ENCODE assay signal across 9 cellular contexts in genomic region chr4:25441519-25442117, GRCh38.
DNase-seq lines count a peak whose midpoint lies in the region; ATAC-seq and TF ChIP-seq lines count a peak whose summit lies in the region.
"Had no signal": no experiment of that assay in that cellular context is flagged by ENCODE, and none has a peak within 500 bp of the region (broad histone marks: within the 10 kb centered on the region; RNA-seq: fewer than 3 reads in every experiment).

No MANE protein-coding gene starts in this region.

- H3K4me3 ChIP-seq in LNCaP clone FGC (ENCODE audit: low read depth, low read length) (no peak overlapping the region), Peyer's patch (no peak overlapping the region)
- no peak overlapping the region for H3K4me3 ChIP-seq in CD8-positive, alpha-beta T cell (ENCODE audit: low read depth, low read length)

- ATAC-seq in CD8-positive, alpha-beta T cell, result no peak
- no peak for ATAC-seq in GM19351 (IDR thresholded peaks at IDR 0.05; ENCODE audit: unreplicated experiment)

- DNase-seq in NCI-H82 (lab: John Stamatoyannopoulos, UW) (peak; percentile 61), NCI-H82 treated with DMSO at 0.1 percent for 48 hours (lab: John Stamatoyannopoulos, UW; ENCODE audit: unreplicated experiment) (no peak), LNCaP clone FGC (ENCODE audit: low read depth) (peak; percentile 31), Peyer's patch (peak in 2 of 3 donors; percentile 75 to 76), ecto neural progenitor cell (ENCODE audit: low spot score) (peak; percentile 67), lung microvascular endothelial cell (ENCODE audit: low read depth in 2 of 2) (peak; percentile 79 to 86)
- DNase-seq in CD8-positive, alpha-beta T cell, result no peak

- POLR2A ChIA-PET in CD8-positive, alpha-beta T cell (lab: Charles Lee), result no interaction called here

- no peak overlapping the region for H3K27ac ChIP-seq in Peyer's patch
- no peak overlapping the region for H3K27ac ChIP-seq in CD8-positive, alpha-beta T cell (ENCODE audit: low read depth, low read length)

- H3K4me3 Mint-ChIP-seq in CD8-positive, alpha-beta T cell, result no peak overlapping the region
- H3K4me3 Mint-ChIP-seq: B cell had no signal

- CTCF ChIA-PET in CD8-positive, alpha-beta T cell (lab: Charles Lee), result no interaction called here

- no peaks in the 10 kb centered on the region for H3K36me3 ChIP-seq in Peyer's patch
- H3K36me3 ChIP-seq in CD8-positive, alpha-beta T cell (ENCODE audit: insufficient read depth, low read length), result no peaks in the 10 kb centered on the region

- TF ChIP-seq CTCF in LNCaP clone FGC (IDR thresholded peaks at IDR 0.05; ENCODE audit: control insufficient read depth, extremely low read depth, insufficient read depth) (peak; percentile 90), Peyer's patch (IDR thresholded peaks at IDR 0.05) (peak in 4 of 6 experiments; percentile 30 to 70 (median 66))
- TF ChIP-seq CTCF in CD8-positive, alpha-beta T cell (IDR thresholded peaks at IDR 0.05), result no peak

- no peaks in the 10 kb centered on the region for H3K36me3 Mint-ChIP-seq in CD8-positive, alpha-beta T cell

- intact Hi-C loops in CD8-positive, alpha-beta T cell (cut with DNase I, micrococcal nuclease), result loop anchor here (2.0 to 5.0 kb wide), 2 partner anchors 326 to 327 kb away; no protein-coding TSS in a partner anchor

- no peaks in the 10 kb centered on the region for H3K27me3 Mint-ChIP-seq in CD8-positive, alpha-beta T cell (ENCODE audit: low read depth)
- H3K27me3 Mint-ChIP-seq: B cell had no signal

- H3K4me1 Mint-ChIP-seq in CD8-positive, alpha-beta T cell (ENCODE audit: low read depth), result no peaks in the 10 kb centered on the region
- H3K4me1 Mint-ChIP-seq: B cell had no signal

- peaks cover 8% of the 10 kb centered on the region for H3K9me3 Mint-ChIP-seq in CD8-positive, alpha-beta T cell

- no peaks in the 10 kb centered on the region for H3K9me3 ChIP-seq in Peyer's patch
- no peaks in the 10 kb centered on the region for H3K9me3 ChIP-seq in CD8-positive, alpha-beta T cell (ENCODE audit: low read length)

- TF ChIP-seq POLR2A in Peyer's patch (IDR thresholded peaks at IDR 0.05), result no peak

- no peak overlapping the region for H3K27ac Mint-ChIP-seq in CD8-positive, alpha-beta T cell
- H3K27ac Mint-ChIP-seq: B cell had no signal

- no peaks in the 10 kb centered on the region for H3K27me3 ChIP-seq in Peyer's patch
- no peaks in the 10 kb centered on the region for H3K27me3 ChIP-seq in CD8-positive, alpha-beta T cell (ENCODE audit: insufficient read depth, low read length)

- H3K4me1 ChIP-seq in Peyer's patch, result no peaks in the 10 kb centered on the region
- H3K4me1 ChIP-seq in CD8-positive, alpha-beta T cell (ENCODE audit: insufficient read depth, low read length), result no peaks in the 10 kb centered on the region

Comparison
In these comparisons a context has a peak if more than half of its experiments do, and no peak if none do; other contexts are left out.
1. DNase-seq: peak in NCI-H82 (single experiment), LNCaP clone FGC (single experiment), Peyer's patch (2 of 3), ecto neural progenitor cell (single experiment) and lung microvascular endothelial cell (2 of 2); none in NCI-H82 treated with DMSO at 0.1 percent for 48 hours (single experiment) and CD8-positive, alpha-beta T cell (0 of 7).